In genomic region chr1:217138173-217138838, GRCh38 we compare ENCODE assay signal across 24 cellular contexts.
DNase-seq lines count a peak whose midpoint lies in the region; ATAC-seq and TF ChIP-seq lines count a peak whose summit lies in the region.
"Had no signal": no experiment of that assay in that cellular context is flagged by ENCODE, and none has a peak within 500 bp of the region (broad histone marks: within the 10 kb centered on the region; RNA-seq: fewer than 3 reads in every experiment).

No MANE protein-coding gene starts in this region.

- no peaks in the 10 kb centered on the region for H3K79me2 ChIP-seq in ACC112 (ENCODE audit: control insufficient read depth, insufficient read depth, low read length, unreplicated experiment)

- H3K9me3 ChIP-seq in HUES48 (ENCODE audit: control insufficient read depth, insufficient read depth, low read length) = no peaks in the 10 kb centered on the region
- H3K9me3 ChIP-seq in esophagus muscularis mucosa = no peaks in the 10 kb centered on the region
- no peaks in the 10 kb centered on the region for H3K9me3 ChIP-seq in T-helper 17 cell (ENCODE audit: control insufficient read depth, low read length, poor library complexity, severe bottlenecking)
- H3K9me3 ChIP-seq: heart right ventricle, right atrium auricular region had no signal

- TF ChIP-seq POLR2A in esophagus muscularis mucosa (IDR thresholded peaks at IDR 0.05; ENCODE audit: low read depth) = no peak

- peaks cover 80% of the 10 kb centered on the region for H3K27me3 ChIP-seq in ACC112 (ENCODE audit: insufficient read depth, low read length)
- H3K27me3 ChIP-seq in HUES48 (ENCODE audit: control insufficient read depth, insufficient read depth, low read length) = peaks cover 100% of the 10 kb centered on the region
- H3K27me3 ChIP-seq in esophagus muscularis mucosa = peaks cover 0 to 55% (median 0%) of the 10 kb centered on the region in 4 donors
- H3K27me3 ChIP-seq: right atrium auricular region had no signal

- no peak overlapping the region for H2AFZ ChIP-seq in ACC112 (ENCODE audit: low read length, unreplicated experiment)

- peaks cover 5% of the 10 kb centered on the region for H3K4me1 ChIP-seq in ACC112 (ENCODE audit: control insufficient read depth, insufficient read depth, low read length, unreplicated experiment)
- H3K4me1 ChIP-seq in HUES48 (ENCODE audit: control insufficient read depth, insufficient read depth, low read length) = peaks cover 68% of the 10 kb centered on the region
- H3K4me1 ChIP-seq in esophagus muscularis mucosa = peaks cover 5 to 50% (median 36%) of the 10 kb centered on the region in 4 donors

- H3K9me3 Mint-ChIP-seq in mesothelial cell of epicardium = no peaks in the 10 kb centered on the region
- H3K9me3 Mint-ChIP-seq: activated B cell treated with CpG ODN at 0.5 μM for 24 hours had no signal

- peak overlapping the region; percentile 9; the same call in 1 of the 2 replicates for H3K4me3 ChIP-seq in ACC112 (ENCODE audit: low read depth, low read length)
- peak overlapping the region; percentile 39 for H3K4me3 ChIP-seq in HUES48 (ENCODE audit: low read depth, low read length)
- H3K4me3 ChIP-seq in esophagus muscularis mucosa = peak overlapping the region in 3 of 4 donors; percentile 12 to 61 (median 38)
- H3K4me3 ChIP-seq: K562 had no signal

- DNase-seq in esophagus muscularis mucosa (ENCODE audit: extremely low spot score) (no peak), mesothelial cell of epicardium (ENCODE audit: low spot score in 2 of 2, unreplicated experiment in 2 of 2) (no peak), T-helper 17 cell (no peak), NCI-H187 treated with DMSO at 0.1 percent for 48 hours (lab: John Stamatoyannopoulos, UW) (no peak), KBM-7 (no peak)
- DNase-seq: ACHN; activated B cell treated with CpG ODN at 0.5 μM for 24 hours; CD4-positive, CD25-positive, alpha-beta regulatory T cell; DMS153; dorsolateral prefrontal cortex; heart right ventricle; left colon; NCI-H1092; NCI-H2081 treated with DMSO at 0.1 percent for 48 hours; NCI-H510A treated with DMSO at 0.1 percent for 48 hours; nucleus accumbens had no signal

- no peak for TF ChIP-seq CTCF in esophagus muscularis mucosa (IDR thresholded peaks at IDR 0.05)
- TF ChIP-seq CTCF in mesothelial cell of epicardium (IDR thresholded peaks at IDR 0.05; ENCODE audit: unreplicated experiment) = no peak

- H3K36me3 ChIP-seq in ACC112 (ENCODE audit: insufficient read depth, low read length) = no peaks in the 10 kb centered on the region
- H3K36me3 ChIP-seq in HUES48 (ENCODE audit: control insufficient read depth, insufficient read depth, low read length) = no peaks in the 10 kb centered on the region
- H3K36me3 ChIP-seq in esophagus muscularis mucosa = no peaks in the 10 kb centered on the region
- H3K36me3 ChIP-seq: heart right ventricle, right atrium auricular region had no signal

- H3K9ac ChIP-seq in HUES48 (ENCODE audit: low read depth, low read length) = no peak overlapping the region

- no peak for TF ChIP-seq EP300 in esophagus muscularis mucosa (IDR thresholded peaks at IDR 0.05)

- ATAC-seq in T-helper 17 cell = no peak
- ATAC-seq in GM21576 (IDR thresholded peaks at IDR 0.05; ENCODE audit: unreplicated experiment) = no peak
- ATAC-seq: K562, left colon, Right ventricle myocardium inferior had no signal

- peaks cover 97% of the 10 kb centered on the region for H3K27me3 Mint-ChIP-seq in mesothelial cell of epicardium (ENCODE audit: low read depth)
- H3K27me3 Mint-ChIP-seq in T-helper 17 cell = peaks cover 70% of the 10 kb centered on the region

- 49% methylated on average over 20 of the region's 29 CpGs for WGBS in esophagus muscularis mucosa

- no peak overlapping the region for H3K27ac ChIP-seq in ACC112 (ENCODE audit: low read depth, low read length)
- H3K27ac ChIP-seq in HUES48 (ENCODE audit: low read depth, low read length) = no peak overlapping the region
- no peak overlapping the region for H3K27ac ChIP-seq in esophagus muscularis mucosa (replicated peaks in 1 of 4)
- H3K27ac ChIP-seq: dorsolateral prefrontal cortex, HL-60, right atrium auricular region had no signal

- in situ Hi-C loops in KBM-7 (cut with MboI; ENCODE audit: low pct_unique_long_range_greater_than_20kb, low sequenced_read_pairs) = no loop called here

- H3K4me1 Mint-ChIP-seq in mesothelial cell of epicardium = peaks cover 44% of the 10 kb centered on the region
- H3K4me1 Mint-ChIP-seq in T-helper 17 cell = peaks cover 2% of the 10 kb centered on the region

- intact Hi-C loops in esophagus muscularis mucosa (cut with DNase I) = no loop called here

- peak overlapping the region; percentile 19 for H3K4me3 Mint-ChIP-seq in mesothelial cell of epicardium
- no peak overlapping the region for H3K4me3 Mint-ChIP-seq in T-helper 17 cell
- H3K4me3 Mint-ChIP-seq: activated B cell treated with CpG ODN at 0.5 μM for 24 hours; CD4-positive, CD25-positive, alpha-beta regulatory T cell; stimulated activated naive CD8-positive, alpha-beta T cell treated with anti-CD3 and anti-CD28 coated beads, Interleukin-15, Interleukin-2, amounts not matched to agents 100 ng/mL and 50 ng/mL, for 24 hours had no signal

- H3K27ac Mint-ChIP-seq in mesothelial cell of epicardium = no peak overlapping the region
- H3K27ac Mint-ChIP-seq in T-helper 17 cell = no peak overlapping the region
- H3K27ac Mint-ChIP-seq: activated B cell treated with CpG ODN at 0.5 μM for 24 hours; CD4-positive, CD25-positive, alpha-beta regulatory T cell; stimulated activated naive CD8-positive, alpha-beta T cell treated with anti-CD3 and anti-CD28 coated beads, Interleukin-15, Interleukin-2, amounts not matched to agents 100 ng/mL and 50 ng/mL, for 24 hours had no signal

- no peaks in the 10 kb centered on the region for H3K36me3 Mint-ChIP-seq in mesothelial cell of epicardium
- peaks cover 2% of the 10 kb centered on the region for H3K36me3 Mint-ChIP-seq in T-helper 17 cell (ENCODE audit: low read depth)
- H3K36me3 Mint-ChIP-seq: CD4-positive, CD25-positive, alpha-beta regulatory T cell had no signal
